21 cellular contexts compared by ENCODE assay signal in the genomic region with DNA sequence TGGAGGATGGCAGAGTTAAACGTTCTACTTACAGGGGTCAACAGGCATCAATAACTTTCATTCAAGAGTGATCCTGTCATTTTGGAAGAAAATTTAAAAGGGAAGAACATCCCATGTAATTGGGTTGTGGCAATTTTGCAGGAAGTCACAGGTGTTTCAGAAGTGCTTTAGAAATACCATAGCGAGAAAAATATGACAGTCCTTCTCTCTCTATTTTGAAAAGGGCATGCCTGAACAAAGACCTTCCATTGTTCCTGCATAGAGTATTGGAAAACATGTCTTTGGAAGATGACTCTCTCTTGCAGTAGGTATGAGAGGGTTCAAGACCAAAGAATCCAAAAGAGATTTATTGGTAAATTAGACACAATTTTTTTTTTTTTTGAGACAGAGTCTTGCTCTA.
"Had no signal": no experiment of that assay in that cellular context is flagged by ENCODE, and none has a peak within 500 bp of the region (broad histone marks: within the 10 kb centered on the region; RNA-seq: fewer than 3 reads in every experiment).

No MANE protein-coding gene starts in this region.

- ATAC-seq: activated CD4-positive, CD25-positive, alpha-beta regulatory T cell treated with anti-CD3 and anti-CD28 coated beads, Interleukin-2, amount 50 U/mL, for 24 hours; activated T-cell treated with anti-CD3 and anti-CD28 coated beads, Interleukin-2, amount 50 U/mL, for 72 hours; lower lobe of right lung; stimulated activated naive CD8-positive, alpha-beta T cell treated with anti-CD3 and anti-CD28 coated beads, Interleukin-15, Interleukin-2, amounts not matched to agents 100 U/mL and 50 U/mL, for 24 hours had no signal

- DNase-seq: activated CD8-positive, alpha-beta memory T cell treated with anti-CD3 and anti-CD28 coated beads for 24 hours; activated T-cell treated with anti-CD3 and anti-CD28 coated beads, Interleukin-2, amount 50 U/mL, for 72 hours; aorta; brain microvascular endothelial cell; colonic mucosa; endodermal cell; foreskin melanocyte; glutamatergic neuron; hypothalamus; islet precursor cell; lower lobe of right lung; nephron progenitor cell; stimulated activated CD4-positive, alpha-beta T cell treated with anti-CD3 and anti-CD28 coated beads, Interleukin-12 subunit alpha, Interleukin-12 subunit beta, amount 100 ng/mL, for 4 hours; stimulated activated CD4-positive, alpha-beta T cell treated with anti-CD3 and anti-CD28 coated beads, Interleukin-1b, Interleukin-23, amount 100 ng/mL, for 48 hours; stimulated activated CD8-positive, alpha-beta memory T cell treated with anti-CD3 and anti-CD28 coated beads, Interleukin-4, amount 100 ng/mL, for 48 hours; stimulated activated naive CD8-positive, alpha-beta T cell treated with anti-CD3 and anti-CD28 coated beads, Interleukin-15, Interleukin-2, amounts not matched to agents 100 U/mL and 50 U/mL, for 24 hours; substantia nigra; tibial artery had no signal

- H3K27ac ChIP-seq: brain microvascular endothelial cell, colonic mucosa, lower lobe of right lung, right atrium auricular region had no signal

- H3K4me3 ChIP-seq: colonic mucosa, lower lobe of right lung, right atrium auricular region, tibial artery had no signal

- H3K4me1 ChIP-seq: colonic mucosa had no signal

- H3K27me3 Mint-ChIP-seq: central memory CD8-positive, alpha-beta T cell had no signal

- H3K27ac Mint-ChIP-seq: activated T-cell treated with anti-CD3 and anti-CD28 coated beads, Interleukin-2, amount 50 U/mL, for 72 hours; endodermal cell; nephron progenitor cell had no signal

- H3K4me3 Mint-ChIP-seq: activated T-cell treated with anti-CD3 and anti-CD28 coated beads, Interleukin-2, amount 50 U/mL, for 72 hours; central memory CD8-positive, alpha-beta T cell; endodermal cell; nephron progenitor cell had no signal

- H3K27me3 ChIP-seq: brain microvascular endothelial cell, colonic mucosa, right atrium auricular region, tibial artery had no signal

- H3K36me3 ChIP-seq: brain microvascular endothelial cell, colonic mucosa, lower lobe of right lung, right atrium auricular region, tibial artery had no signal

- H3K9me3 ChIP-seq: colonic mucosa, lower lobe of right lung, right atrium auricular region, tibial artery had no signal

- H3K9me3 Mint-ChIP-seq: activated T-cell treated with anti-CD3 and anti-CD28 coated beads, Interleukin-2, amount 50 U/mL, for 72 hours; central memory CD8-positive, alpha-beta T cell; endodermal cell; nephron progenitor cell had no signal
